Comparison of ENCODE assay signal across 8 cellular contexts in genomic region chr12:52151859-52152783, GRCh38. TPM values are rescaled to one million over a fixed set of nuclear protein-coding genes. Genes with fewer than 3 reads are reported as not detected.
DNase-seq lines count a peak whose midpoint lies in the region; ATAC-seq and TF ChIP-seq lines count a peak whose summit lies in the region.

No MANE protein-coding gene starts in this region.

- no peaks in the 10 kb centered on the region for H3K9me3 Mint-ChIP-seq in CD8-positive, alpha-beta T cell
- no peaks in the 10 kb centered on the region for H3K9me3 Mint-ChIP-seq in central memory CD8-positive, alpha-beta T cell

- intact Hi-C loops in CD8-positive, alpha-beta T cell (cut with DNase I, micrococcal nuclease), result loop anchor here (1.0 to 10.0 kb wide), 4 partner anchors 175 to 829 kb away; no protein-coding TSS in a partner anchor
- intact Hi-C loops in left lung (cut with DNase I), result loop anchor here in 1 of 2 donors (10.0 kb wide), 1 partner anchor 733 kb away; no protein-coding TSS in a partner anchor

- peak overlapping the region; percentile 55 for H3K4me3 Mint-ChIP-seq in CD8-positive, alpha-beta T cell
- H3K4me3 Mint-ChIP-seq in central memory CD8-positive, alpha-beta T cell, result peak overlapping the region; percentile 68

- peaks cover 25% of the 10 kb centered on the region for H3K4me1 ChIP-seq in CD8-positive, alpha-beta T cell (ENCODE audit: insufficient read depth, low read length)
- H3K4me1 ChIP-seq in HUES6 (ENCODE audit: control insufficient read depth, insufficient read depth, low read length), result peaks cover 33% of the 10 kb centered on the region
- peaks cover 26 to 45% of the 10 kb centered on the region in 2 donors for H3K4me1 ChIP-seq in left lung

- H3K27me3 ChIP-seq in CD8-positive, alpha-beta T cell (ENCODE audit: insufficient read depth, low read length), result no peaks in the 10 kb centered on the region
- H3K27me3 ChIP-seq in HUES6 (ENCODE audit: control insufficient read depth, insufficient read depth, low read length) (no peaks in the 10 kb centered on the region), left lung (peaks cover 0 to 16% of the 10 kb centered on the region in 2 donors)

- peaks cover 19% of the 10 kb centered on the region for H3K4me1 Mint-ChIP-seq in CD8-positive, alpha-beta T cell (ENCODE audit: low read depth)
- H3K4me1 Mint-ChIP-seq in central memory CD8-positive, alpha-beta T cell, result peaks cover 14% of the 10 kb centered on the region

- POLR2A ChIA-PET in CD8-positive, alpha-beta T cell (lab: Charles Lee), result no interaction called here

- H3K36me3 ChIP-seq in CD8-positive, alpha-beta T cell (ENCODE audit: insufficient read depth, low read length), result no peaks in the 10 kb centered on the region
- H3K36me3 ChIP-seq in HUES6 (ENCODE audit: control insufficient read depth, insufficient read depth, low read length) (no peaks in the 10 kb centered on the region), left lung (no peaks in the 10 kb centered on the region)

- H3K9ac ChIP-seq in HUES6 (ENCODE audit: low read length), result no peak overlapping the region

- no peak overlapping the region for H3K27ac Mint-ChIP-seq in CD8-positive, alpha-beta T cell
- peak overlapping the region; percentile 42 for H3K27ac Mint-ChIP-seq in central memory CD8-positive, alpha-beta T cell (ENCODE audit: low read depth)

- H3K27ac ChIP-seq in CD8-positive, alpha-beta T cell (ENCODE audit: low read depth, low read length), result no peak overlapping the region
- H3K27ac ChIP-seq in HUES6 (ENCODE audit: low read depth, low read length) (no peak overlapping the region), left lung (peak overlapping the region in 1 of 2 donors; percentile 67)

- DNase-seq in CD8-positive, alpha-beta T cell, result peak; percentile 56 to 76 (median 66)
- peak; percentile 69 for DNase-seq in activated CD4-positive, CD25-positive, alpha-beta regulatory T cell treated with anti-CD3 and anti-CD28 coated beads, Interleukin-2, amount 50 U/mL, for 72 hours
- peak; percentile 49 to 60 for DNase-seq in central memory CD8-positive, alpha-beta T cell (ENCODE audit: low spot score in 2 of 2)
- DNase-seq in left lung (peak; percentile 70 to 94), NCI-H446 treated with DMSO at 0.1 percent for 48 hours (lab: John Stamatoyannopoulos, UW) (no peak)
- peak; percentile 55 to 61 for DNase-seq in stimulated activated CD4-positive, alpha-beta T cell treated with anti-CD3 and anti-CD28 coated beads, Interleukin-4, amount 100 ng/mL, for 48 hours (ENCODE audit: low read depth in 2 of 2)

- peak overlapping the region; percentile 11 for H3K4me3 ChIP-seq in CD8-positive, alpha-beta T cell (ENCODE audit: low read depth, low read length)
- peak overlapping the region; percentile 44 for H3K4me3 ChIP-seq in HUES6 (ENCODE audit: low read depth, low read length)
- peak overlapping the region; percentile 10 to 14 for H3K4me3 ChIP-seq in left lung

- H3K36me3 Mint-ChIP-seq in CD8-positive, alpha-beta T cell, result no peaks in the 10 kb centered on the region
- H3K36me3 Mint-ChIP-seq in central memory CD8-positive, alpha-beta T cell (ENCODE audit: insufficient read depth), result no peaks in the 10 kb centered on the region

- peak; percentile 80 for TF ChIP-seq CTCF in CD8-positive, alpha-beta T cell (IDR thresholded peaks at IDR 0.05)
- TF ChIP-seq CTCF in left lung (IDR thresholded peaks at IDR 0.05), result peak; percentile 78 to 92

- no peaks in the 10 kb centered on the region for H3K9me3 ChIP-seq in CD8-positive, alpha-beta T cell (ENCODE audit: low read length)
- H3K9me3 ChIP-seq in HUES6 (ENCODE audit: control insufficient read depth, insufficient read depth, low read depth, low read length) (no peaks in the 10 kb centered on the region), left lung (no peaks in the 10 kb centered on the region)

- peaks cover 12% of the 10 kb centered on the region for H3K27me3 Mint-ChIP-seq in CD8-positive, alpha-beta T cell (ENCODE audit: low read depth)
- H3K27me3 Mint-ChIP-seq in central memory CD8-positive, alpha-beta T cell, result peaks cover 18% of the 10 kb centered on the region

- CTCF ChIA-PET in CD8-positive, alpha-beta T cell (lab: Charles Lee), result interaction anchor here (0.8 to 1.6 kb wide), 4 partner anchors 10 to 726 kb away, joined by 3 to 4 read pairs (median 3); no protein-coding TSS in a partner anchor

- ATAC-seq in CD8-positive, alpha-beta T cell, result peak; percentile 81
- peak; percentile 83 for ATAC-seq in central memory CD8-positive, alpha-beta T cell (replicated peaks; ENCODE audit: extremely low read depth, poor library complexity, severe bottlenecking)
- ATAC-seq in left lung (peak; percentile 56), HG02852 (IDR thresholded peaks at IDR 0.05; ENCODE audit: unreplicated experiment) (no peak)

RNA-seq across cellular contexts. Expression of gene KRT80, which starts 39.7 kb away (rescaled TPM):
- total RNA-seq in CD8-positive, alpha-beta T cell, result not detected
- total RNA-seq in left lung, result 10 to 100 TPM; 27.6 to 30.1 TPM

Comparison
In these comparisons a context has a peak if more than half of its experiments do, and no peak if none do; other contexts are left out.
1. RNA of gene KRT80, which starts 39.7 kb away (total RNA-seq): 27.6 to 30.1 TPM in left lung; not detected in CD8-positive, alpha-beta T cell; every median in the first group is over 10 times any median in the second.
2. Peak in every context shown above with its lines, with median percentiles within 50 percentile points of each other: H3K4me3 ChIP-seq.